1 cellular context compared by ENCODE assay signal in genomic region chr12:45215419-45216296, GRCh38.
TF ChIP-seq lines count a peak whose summit lies in the region.

ANO6 (plus strand) TSS chr12:45216095; CDS start chr12:45216322, 227 bp downstream.

TF ChIP-seq in HepG2, 621 proteins besides CTCF, POLR2A, EP300 and RAD21 (continued from another document):
- TF ChIP-seq NFAT5 (CRISPR knock-in tag; IDR thresholded peaks at IDR 0.05), result 0 out of 2 replicates have a peak, but pooled peaks have one; percentile 36
- TF ChIP-seq ZSCAN29 (CRISPR knock-in tag; conservative IDR thresholded peaks at IDR 0.05), result 0 out of 2 replicates have a peak, but pooled peaks have one; percentile 28
- peak; percentile 70 for TF ChIP-seq HNRNPLL (IDR thresholded peaks at IDR 0.05; ENCODE audit: low read depth, low read length, poor library complexity, severe bottlenecking)
- no peak for TF ChIP-seq ZNF20 (CRISPR knock-in tag; IDR thresholded peaks at IDR 0.05)
- TF ChIP-seq SMC3 (IDR thresholded peaks at IDR 0.05; ENCODE audit: low read length), result no peak; the same call in 1 of the 2 replicates
- TF ChIP-seq CBFB (CRISPR knock-in tag; IDR thresholded peaks at IDR 0.05), result no peak
- peak; percentile 29; the same call in 1 of the 2 replicates for TF ChIP-seq ZNF891 (CRISPR knock-in tag; IDR thresholded peaks at IDR 0.05)
- no peak; the same call in 1 of the 2 replicates for TF ChIP-seq ZBTB4 (CRISPR knock-in tag; IDR thresholded peaks at IDR 0.05; ENCODE audit: borderline replicate concordance)
- TF ChIP-seq RAD51 (IDR thresholded peaks at IDR 0.05; ENCODE audit: borderline replicate concordance), result no peak
- 0 out of 2 replicates have a peak, but pooled peaks have one; percentile 21 for TF ChIP-seq SNAPC5 (CRISPR knock-in tag; IDR thresholded peaks at IDR 0.05; ENCODE audit: borderline replicate concordance)
- peak; percentile 72; the same call in 1 of the 2 replicates for TF ChIP-seq MTF1 (CRISPR knock-in tag; IDR thresholded peaks at IDR 0.05)
- peak; percentile 88; the same call in 1 of the 2 replicates for TF ChIP-seq ZNF44 (CRISPR knock-in tag; IDR thresholded peaks at IDR 0.05)
- TF ChIP-seq REL (CRISPR knock-in tag; conservative IDR thresholded peaks at IDR 0.05), result 0 out of 2 replicates have a peak, but pooled peaks have one; percentile 47
- no peak; the same call in 1 of the 2 replicates for TF ChIP-seq ZNF331 (CRISPR knock-in tag; IDR thresholded peaks at IDR 0.05)
- TF ChIP-seq RCOR2 (CRISPR knock-in tag; IDR thresholded peaks at IDR 0.05), result no peak
- TF ChIP-seq ZNF296 (CRISPR knock-in tag; conservative IDR thresholded peaks at IDR 0.05), result no peak
- TF ChIP-seq ZNF260 (CRISPR knock-in tag; IDR thresholded peaks at IDR 0.05; ENCODE audit: borderline replicate concordance, low read depth), result no peak
- no peak for TF ChIP-seq ZFP1 (CRISPR knock-in tag; IDR thresholded peaks at IDR 0.05)
- TF ChIP-seq MTA1 (CRISPR knock-in tag; IDR thresholded peaks at IDR 0.05; ENCODE audit: borderline replicate concordance), result peak; percentile 98
- TF ChIP-seq SIX1 (CRISPR knock-in tag; IDR thresholded peaks at IDR 0.05; ENCODE audit: borderline replicate concordance), result no peak
- peak; percentile 35 for TF ChIP-seq SPEN (CRISPR knock-in tag; IDR thresholded peaks at IDR 0.05; ENCODE audit: low read depth)
- no peak for TF ChIP-seq ZNF136 (CRISPR knock-in tag; IDR thresholded peaks at IDR 0.05; ENCODE audit: low read depth)
- TF ChIP-seq DMAP1 (CRISPR knock-in tag; IDR thresholded peaks at IDR 0.05), result peak; percentile 80; the same call in 1 of the 2 replicates
- TF ChIP-seq RARG (CRISPR knock-in tag; IDR thresholded peaks at IDR 0.05; ENCODE audit: low read depth), result no peak
- TF ChIP-seq CSRNP2 (CRISPR knock-in tag; conservative IDR thresholded peaks at IDR 0.05; ENCODE audit: low read depth), result no peak
- no peak for TF ChIP-seq ZNF572 (CRISPR knock-in tag; IDR thresholded peaks at IDR 0.05)
- TF ChIP-seq THAP11 (CRISPR knock-in tag; IDR thresholded peaks at IDR 0.05), result peak; percentile 35; the same call in 1 of the 2 replicates
- no peak for TF ChIP-seq MATR3 (CRISPR knock-in tag; IDR thresholded peaks at IDR 0.05)
- TF ChIP-seq ZNF101 (CRISPR knock-in tag; IDR thresholded peaks at IDR 0.05; ENCODE audit: borderline replicate concordance, low read depth), result no peak
- no peak for TF ChIP-seq ZNF570 (CRISPR knock-in tag; IDR thresholded peaks at IDR 0.05; ENCODE audit: borderline replicate concordance)
- TF ChIP-seq ZBTB33 (CRISPR knock-in tag; IDR thresholded peaks at IDR 0.05), result no peak
- TF ChIP-seq SAFB2 (CRISPR knock-in tag; IDR thresholded peaks at IDR 0.05; ENCODE audit: borderline replicate concordance, low read depth), result no peak; the same call in 1 of the 2 replicates
- TF ChIP-seq EED (CRISPR knock-in tag; IDR thresholded peaks at IDR 0.05), result peak; percentile 77; the same call in 1 of the 2 replicates
- 0 out of 2 replicates have a peak, but pooled peaks have one; percentile 46 for TF ChIP-seq ZNF317 (CRISPR knock-in tag; IDR thresholded peaks at IDR 0.05)
- no peak for TF ChIP-seq ZNF484 (CRISPR knock-in tag; IDR thresholded peaks at IDR 0.05; ENCODE audit: borderline replicate concordance, low read depth)
- TF ChIP-seq SKI (IDR thresholded peaks at IDR 0.05; ENCODE audit: partially characterized antibody), result peak; percentile 91
- TF ChIP-seq E2F5 (CRISPR knock-in tag; conservative IDR thresholded peaks at IDR 0.05), result 0 out of 2 replicates have a peak, but pooled peaks have one; percentile 32
- TF ChIP-seq MXD1 (CRISPR knock-in tag; IDR thresholded peaks at IDR 0.05), result peak; percentile 80
- peak; percentile 13; the same call in 1 of the 2 replicates for TF ChIP-seq ZNF362 (CRISPR knock-in tag; IDR thresholded peaks at IDR 0.05; ENCODE audit: borderline replicate concordance)
- no peak for TF ChIP-seq RBAK (CRISPR knock-in tag; IDR thresholded peaks at IDR 0.05)
- no peak for TF ChIP-seq FIP1L1 (IDR thresholded peaks at IDR 0.05; ENCODE audit: borderline replicate concordance, insufficient read depth, low read depth, low read length)
- peak; percentile 81; the same call in 1 of the 2 replicates for TF ChIP-seq KDM5B (CRISPR knock-in tag; IDR thresholded peaks at IDR 0.05; ENCODE audit: borderline replicate concordance)
